ENCODE assay signal across 2 cellular contexts in the genomic region with DNA sequence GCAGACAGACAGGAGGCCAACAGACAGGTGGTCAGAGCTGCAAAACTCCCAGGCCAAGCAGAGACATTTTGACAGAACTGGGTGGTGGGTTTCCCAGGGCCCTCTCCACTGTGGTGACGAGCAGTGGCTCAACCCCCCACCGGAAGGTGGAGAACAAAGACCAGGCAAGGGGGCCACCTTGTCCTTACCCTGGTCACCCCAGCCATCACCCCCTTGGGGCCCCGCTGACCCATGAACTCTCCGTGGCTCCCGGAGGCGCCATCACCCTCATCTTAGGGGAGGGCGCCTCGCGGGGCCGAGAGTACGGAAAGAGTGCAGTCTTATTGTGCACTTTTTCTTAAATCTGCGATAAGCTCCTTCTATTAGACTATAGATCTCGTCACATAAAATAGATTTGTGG.
TF ChIP-seq lines count a peak whose summit lies in the region.

No MANE protein-coding gene starts in this region.

TF ChIP-seq in HepG2, 621 proteins besides CTCF, POLR2A, EP300 and RAD21:
- TF ChIP-seq, protein P1, sequence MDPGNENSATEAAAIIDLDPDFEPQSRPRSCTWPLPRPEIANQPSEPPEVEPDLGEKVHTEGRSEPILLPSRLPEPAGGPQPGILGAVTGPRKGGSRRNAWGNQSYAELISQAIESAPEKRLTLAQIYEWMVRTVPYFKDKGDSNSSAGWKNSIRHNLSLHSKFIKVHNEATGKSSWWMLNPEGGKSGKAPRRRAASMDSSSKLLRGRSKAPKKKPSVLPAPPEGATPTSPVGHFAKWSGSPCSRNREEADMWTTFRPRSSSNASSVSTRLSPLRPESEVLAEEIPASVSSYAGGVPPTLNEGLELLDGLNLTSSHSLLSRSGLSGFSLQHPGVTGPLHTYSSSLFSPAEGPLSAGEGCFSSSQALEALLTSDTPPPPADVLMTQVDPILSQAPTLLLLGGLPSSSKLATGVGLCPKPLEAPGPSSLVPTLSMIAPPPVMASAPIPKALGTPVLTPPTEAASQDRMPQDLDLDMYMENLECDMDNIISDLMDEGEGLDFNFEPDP (CRISPR knock-in tag; conservative IDR thresholded peaks at IDR 0.05) = no peak
- TF ChIP-seq, protein P2, sequence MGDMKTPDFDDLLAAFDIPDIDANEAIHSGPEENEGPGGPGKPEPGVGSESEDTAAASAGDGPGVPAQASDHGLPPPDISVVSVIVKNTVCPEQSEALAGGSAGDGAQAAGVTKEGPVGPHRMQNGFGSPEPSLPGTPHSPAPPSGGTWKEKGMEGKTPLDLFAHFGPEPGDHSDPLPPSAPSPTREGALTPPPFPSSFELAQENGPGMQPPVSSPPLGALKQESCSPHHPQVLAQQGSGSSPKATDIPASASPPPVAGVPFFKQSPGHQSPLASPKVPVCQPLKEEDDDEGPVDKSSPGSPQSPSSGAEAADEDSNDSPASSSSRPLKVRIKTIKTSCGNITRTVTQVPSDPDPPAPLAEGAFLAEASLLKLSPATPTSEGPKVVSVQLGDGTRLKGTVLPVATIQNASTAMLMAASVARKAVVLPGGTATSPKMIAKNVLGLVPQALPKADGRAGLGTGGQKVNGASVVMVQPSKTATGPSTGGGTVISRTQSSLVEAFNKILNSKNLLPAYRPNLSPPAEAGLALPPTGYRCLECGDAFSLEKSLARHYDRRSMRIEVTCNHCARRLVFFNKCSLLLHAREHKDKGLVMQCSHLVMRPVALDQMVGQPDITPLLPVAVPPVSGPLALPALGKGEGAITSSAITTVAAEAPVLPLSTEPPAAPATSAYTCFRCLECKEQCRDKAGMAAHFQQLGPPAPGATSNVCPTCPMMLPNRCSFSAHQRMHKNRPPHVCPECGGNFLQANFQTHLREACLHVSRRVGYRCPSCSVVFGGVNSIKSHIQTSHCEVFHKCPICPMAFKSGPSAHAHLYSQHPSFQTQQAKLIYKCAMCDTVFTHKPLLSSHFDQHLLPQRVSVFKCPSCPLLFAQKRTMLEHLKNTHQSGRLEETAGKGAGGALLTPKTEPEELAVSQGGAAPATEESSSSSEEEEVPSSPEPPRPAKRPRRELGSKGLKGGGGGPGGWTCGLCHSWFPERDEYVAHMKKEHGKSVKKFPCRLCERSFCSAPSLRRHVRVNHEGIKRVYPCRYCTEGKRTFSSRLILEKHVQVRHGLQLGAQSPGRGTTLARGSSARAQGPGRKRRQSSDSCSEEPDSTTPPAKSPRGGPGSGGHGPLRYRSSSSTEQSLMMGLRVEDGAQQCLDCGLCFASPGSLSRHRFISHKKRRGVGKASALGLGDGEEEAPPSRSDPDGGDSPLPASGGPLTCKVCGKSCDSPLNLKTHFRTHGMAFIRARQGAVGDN (CRISPR knock-in tag; IDR thresholded peaks at IDR 0.05) = peak; percentile 28; the same call in 1 of the 2 replicates
- TF ChIP-seq NR2C2 (CRISPR knock-in tag; IDR thresholded peaks at IDR 0.05; ENCODE audit: borderline replicate concordance) (0 out of 2 replicates have a peak, but pooled peaks have one; percentile 25), PHF8 (CRISPR knock-in tag; IDR thresholded peaks at IDR 0.05) (no peak), ATM (IDR thresholded peaks at IDR 0.05; ENCODE audit: borderline replicate concordance) (no peak), TCF12 (IDR thresholded peaks at IDR 0.05) (no peak), TCF12 (CRISPR knock-in tag; IDR thresholded peaks at IDR 0.05) (no peak), KAT2B (IDR thresholded peaks at IDR 0.05; ENCODE audit: borderline replicate concordance, low read depth, low read length) (no peak), ZNF780A (CRISPR knock-in tag; IDR thresholded peaks at IDR 0.05) (no peak), DPF2 (CRISPR knock-in tag; IDR thresholded peaks at IDR 0.05; ENCODE audit: borderline replicate concordance, low read depth) (0 out of 2 replicates have a peak, but pooled peaks have one; percentile 20)

TF ChIP-seq in K562, 482 proteins besides CTCF, POLR2A, EP300 and RAD21:
- TF ChIP-seq, protein P3, sequence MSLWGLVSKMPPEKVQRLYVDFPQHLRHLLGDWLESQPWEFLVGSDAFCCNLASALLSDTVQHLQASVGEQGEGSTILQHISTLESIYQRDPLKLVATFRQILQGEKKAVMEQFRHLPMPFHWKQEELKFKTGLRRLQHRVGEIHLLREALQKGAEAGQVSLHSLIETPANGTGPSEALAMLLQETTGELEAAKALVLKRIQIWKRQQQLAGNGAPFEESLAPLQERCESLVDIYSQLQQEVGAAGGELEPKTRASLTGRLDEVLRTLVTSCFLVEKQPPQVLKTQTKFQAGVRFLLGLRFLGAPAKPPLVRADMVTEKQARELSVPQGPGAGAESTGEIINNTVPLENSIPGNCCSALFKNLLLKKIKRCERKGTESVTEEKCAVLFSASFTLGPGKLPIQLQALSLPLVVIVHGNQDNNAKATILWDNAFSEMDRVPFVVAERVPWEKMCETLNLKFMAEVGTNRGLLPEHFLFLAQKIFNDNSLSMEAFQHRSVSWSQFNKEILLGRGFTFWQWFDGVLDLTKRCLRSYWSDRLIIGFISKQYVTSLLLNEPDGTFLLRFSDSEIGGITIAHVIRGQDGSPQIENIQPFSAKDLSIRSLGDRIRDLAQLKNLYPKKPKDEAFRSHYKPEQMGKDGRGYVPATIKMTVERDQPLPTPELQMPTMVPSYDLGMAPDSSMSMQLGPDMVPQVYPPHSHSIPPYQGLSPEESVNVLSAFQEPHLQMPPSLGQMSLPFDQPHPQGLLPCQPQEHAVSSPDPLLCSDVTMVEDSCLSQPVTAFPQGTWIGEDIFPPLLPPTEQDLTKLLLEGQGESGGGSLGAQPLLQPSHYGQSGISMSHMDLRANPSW (CRISPR knock-in tag; IDR thresholded peaks at IDR 0.05) = no peak
- TF ChIP-seq NR2C1 (IDR thresholded peaks at IDR 0.05) (no peak), NR2C1 (tag; IDR thresholded peaks at IDR 0.05) (peak; percentile 36; the same call in 1 of the 2 replicates)
